ENCODE assay signal across 23 cellular contexts in the genomic region with DNA sequence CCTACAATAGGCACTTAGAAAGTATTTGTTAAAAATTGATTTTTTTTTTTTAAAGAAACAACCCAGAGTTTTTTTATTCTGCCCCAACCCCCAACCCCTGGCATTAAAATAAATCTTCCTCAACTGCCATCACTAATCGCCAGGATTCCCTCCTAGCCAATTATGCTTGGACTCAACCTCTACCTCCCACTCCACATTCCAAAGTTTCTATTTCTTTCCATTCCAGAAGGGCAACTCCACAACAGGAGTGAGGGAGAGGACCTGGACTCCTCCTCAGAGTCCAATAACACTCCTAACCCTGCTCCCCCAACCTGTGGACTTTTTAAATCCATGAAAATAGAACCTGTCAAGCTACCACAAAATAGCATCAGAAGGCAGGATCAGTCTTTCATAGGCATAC.
"Had no signal": no experiment of that assay in that cellular context is flagged by ENCODE, and none has a peak within 500 bp of the region (broad histone marks: within the 10 kb centered on the region; RNA-seq: fewer than 3 reads in every experiment).

No MANE protein-coding gene starts in this region.

- H3K9me3 ChIP-seq: gastrocnemius medialis, heart left ventricle, left lung, prostate gland, right lobe of liver, thoracic aorta, tibial nerve, upper lobe of left lung had no signal

- H3K4me3 ChIP-seq: gastrocnemius medialis, heart left ventricle, hepatocyte, left lung, prostate gland, right lobe of liver, thoracic aorta, tibial nerve, upper lobe of left lung had no signal

- ATAC-seq: effector memory CD8-positive, alpha-beta T cell; gastrocnemius medialis; heart left ventricle; left lung; naive thymus-derived CD8-positive, alpha-beta T cell; right lobe of liver; stimulated activated naive B cell treated with anti-CD40 and anti-IgM and Interleukin-4, amounts not matched to agents 10 μg/mL and 1 μg/mL and 100 μg/mL, for 72 hours had no signal

- H3K27me3 Mint-ChIP-seq: effector memory CD8-positive, alpha-beta T cell; stimulated activated naive B cell treated with anti-CD40 and anti-IgM and Interleukin-4, amounts not matched to agents 10 μg/mL and 1 μg/mL and 100 μg/mL, for 72 hours had no signal

- H3K9ac ChIP-seq: parathyroid adenoma had no signal

- H3K4me1 Mint-ChIP-seq: naive thymus-derived CD8-positive, alpha-beta T cell; stimulated activated naive B cell treated with anti-CD40 and anti-IgM and Interleukin-4, amounts not matched to agents 10 μg/mL and 1 μg/mL and 100 μg/mL, for 72 hours had no signal

- H3K4me2 ChIP-seq: hepatocyte had no signal

- H3K27me3 ChIP-seq: gastrocnemius medialis, heart left ventricle, hepatocyte, left lung, right lobe of liver, tibial nerve, upper lobe of left lung had no signal

- H3K27ac Mint-ChIP-seq: effector memory CD8-positive, alpha-beta T cell; naive thymus-derived CD8-positive, alpha-beta T cell; stimulated activated naive B cell treated with anti-CD40 and anti-IgM and Interleukin-4, amounts not matched to agents 10 μg/mL and 1 μg/mL and 100 μg/mL, for 72 hours; stimulated activated naive CD8-positive, alpha-beta T cell treated with anti-CD3 and anti-CD28 coated beads, Interleukin-15, Interleukin-2, amounts not matched to agents 100 ng/mL and 50 ng/mL, for 24 hours had no signal

- H3K9me3 Mint-ChIP-seq: neural crest cell; stimulated activated naive CD8-positive, alpha-beta T cell treated with anti-CD3 and anti-CD28 coated beads, Interleukin-15, Interleukin-2, amounts not matched to agents 100 ng/mL and 50 ng/mL, for 24 hours had no signal

- H3K27ac ChIP-seq: gastrocnemius medialis, heart left ventricle, hepatocyte, left lung, parathyroid adenoma, prostate gland, right lobe of liver, thoracic aorta, upper lobe of left lung had no signal

- H3K4me3 Mint-ChIP-seq: effector memory CD8-positive, alpha-beta T cell; naive thymus-derived CD8-positive, alpha-beta T cell; neural crest cell; stimulated activated naive B cell treated with anti-CD40 and anti-IgM and Interleukin-4, amounts not matched to agents 10 μg/mL and 1 μg/mL and 100 μg/mL, for 72 hours; stimulated activated naive CD8-positive, alpha-beta T cell treated with anti-CD3 and anti-CD28 coated beads, Interleukin-15, Interleukin-2, amounts not matched to agents 100 ng/mL and 50 ng/mL, for 24 hours had no signal

- H3K36me3 ChIP-seq: gastrocnemius medialis, prostate gland, right lobe of liver, thoracic aorta had no signal

- H3K4me1 ChIP-seq: left lung, parathyroid adenoma, prostate gland, right lobe of liver, upper lobe of left lung had no signal

- H3K79me2 ChIP-seq: hepatocyte, parathyroid adenoma had no signal

- H3K36me3 Mint-ChIP-seq: naive thymus-derived CD8-positive, alpha-beta T cell; stimulated activated naive B cell treated with anti-CD40 and anti-IgM and Interleukin-4, amounts not matched to agents 10 μg/mL and 1 μg/mL and 100 μg/mL, for 72 hours had no signal

- H2AFZ ChIP-seq: hepatocyte, parathyroid adenoma had no signal

- DNase-seq: cerebellar nuclear complex; cortex of kidney; effector memory CD8-positive, alpha-beta T cell; foreskin fibroblast; gastrocnemius medialis; heart left ventricle; kidney; left lung; mesenchymal stem cell; naive thymus-derived CD8-positive, alpha-beta T cell; right lobe of liver; small intestine; stimulated activated CD4-positive, alpha-beta T cell treated with anti-CD3 and anti-CD28 coated beads, Interleukin-15, amount 100 ng/mL, for 24 hours; stimulated activated CD4-positive, alpha-beta T cell treated with anti-CD3 and anti-CD28 coated beads, Interleukin-2, amount 100 ng/mL, for 48 hours; stimulated activated naive B cell treated with anti-CD40 and anti-IgM and Interleukin-4, amounts not matched to agents 10 μg/mL and 1 μg/mL and 100 μg/mL, for 72 hours; upper lobe of left lung had no signal
